Comparison of ENCODE assay signal across 18 cellular contexts in genomic region chr19:35720163-35720524, GRCh38. TPM values are rescaled to one million over a fixed set of nuclear protein-coding genes. Genes with fewer than 3 reads are reported as not detected.
DNase-seq lines count a peak whose midpoint lies in the region; ATAC-seq and TF ChIP-seq lines count a peak whose summit lies in the region.
"Had no signal": no experiment of that assay in that cellular context is flagged by ENCODE, and none has a peak within 500 bp of the region (broad histone marks: within the 10 kb centered on the region; RNA-seq: fewer than 3 reads in every experiment).

No MANE protein-coding gene starts in this region.

- no peak for TF ChIP-seq POLR2A in esophagus muscularis mucosa (IDR thresholded peaks at IDR 0.05; ENCODE audit: low read depth)

- no peaks in the 10 kb centered on the region for H3K9me3 Mint-ChIP-seq in activated naive CD4-positive, alpha-beta T cell treated with anti-CD3 and anti-CD28 coated beads, Interleukin-2, amount 10 ng/mL, durations not matched to agents 7 days and 5 days
- H3K9me3 Mint-ChIP-seq in activated T-helper 2 cell treated with anti-CD3 and anti-CD28 coated beads, Interferon-gamma antibody, Interleukin-2, Interleukin-4, amounts not matched to agents 10 μg/mL and 5 μg/mL and 100 μg/mL, durations not matched to agents 14 hours and 24 hours and 36 hours, result no peaks in the 10 kb centered on the region
- H3K9me3 Mint-ChIP-seq in stimulated activated effector memory CD8-positive, alpha-beta T cell treated with anti-CD3 and anti-CD28 coated beads, Interleukin-12 subunit alpha, Interleukin-12 subunit beta, amount 100 ng/mL, for 72 hours, result no peaks in the 10 kb centered on the region
- H3K9me3 Mint-ChIP-seq: IgD-negative memory B cell had no signal

- H3K4me1 Mint-ChIP-seq in activated naive CD4-positive, alpha-beta T cell treated with anti-CD3 and anti-CD28 coated beads, Interleukin-2, amount 10 ng/mL, durations not matched to agents 7 days and 5 days, result peaks cover 34% of the 10 kb centered on the region
- H3K4me1 Mint-ChIP-seq in activated T-helper 2 cell treated with anti-CD3 and anti-CD28 coated beads, Interferon-gamma antibody, Interleukin-2, Interleukin-4, amounts not matched to agents 10 μg/mL and 5 μg/mL and 100 μg/mL, durations not matched to agents 14 hours and 24 hours and 36 hours (ENCODE audit: low read depth), result peaks cover 17% of the 10 kb centered on the region
- peaks cover 59% of the 10 kb centered on the region for H3K4me1 Mint-ChIP-seq in stimulated activated effector memory CD8-positive, alpha-beta T cell treated with anti-CD3 and anti-CD28 coated beads, Interleukin-12 subunit alpha, Interleukin-12 subunit beta, amount 100 ng/mL, for 72 hours

- intact Hi-C loops in activated T-helper 2 cell treated with anti-CD3 and anti-CD28 coated beads, Interferon-gamma antibody, Interleukin-2, Interleukin-4, amounts not matched to agents 10 μg/mL and 5 μg/mL and 100 μg/mL, durations not matched to agents 14 hours and 24 hours and 36 hours (cut with micrococcal nuclease), result no loop called here
- intact Hi-C loops in left colon (cut with DNase I, micrococcal nuclease), result no loop called here
- intact Hi-C loops in esophagus muscularis mucosa (cut with DNase I), result no loop called here

- H3K4me3 Mint-ChIP-seq in activated naive CD4-positive, alpha-beta T cell treated with anti-CD3 and anti-CD28 coated beads, Interleukin-2, amount 10 ng/mL, durations not matched to agents 7 days and 5 days, result peak overlapping the region; percentile 40
- peak overlapping the region; percentile 58 for H3K4me3 Mint-ChIP-seq in activated T-helper 2 cell treated with anti-CD3 and anti-CD28 coated beads, Interferon-gamma antibody, Interleukin-2, Interleukin-4, amounts not matched to agents 10 μg/mL and 5 μg/mL and 100 μg/mL, durations not matched to agents 14 hours and 24 hours and 36 hours (ENCODE audit: low read depth)
- peak overlapping the region; percentile 81 for H3K4me3 Mint-ChIP-seq in stimulated activated effector memory CD8-positive, alpha-beta T cell treated with anti-CD3 and anti-CD28 coated beads, Interleukin-12 subunit alpha, Interleukin-12 subunit beta, amount 100 ng/mL, for 72 hours

- H3K27ac ChIP-seq in esophagus muscularis mucosa (replicated peaks in 1 of 4), result no peak overlapping the region
- H3K27ac ChIP-seq: epithelial cell of prostate had no signal

- TF ChIP-seq EP300 in esophagus muscularis mucosa (IDR thresholded peaks at IDR 0.05), result no peak

- no peak for ATAC-seq in stimulated activated effector memory CD8-positive, alpha-beta T cell treated with anti-CD3 and anti-CD28 coated beads, Interleukin-12 subunit alpha, Interleukin-12 subunit beta, amount 100 ng/mL, for 72 hours
- ATAC-seq in left colon, result no peak
- ATAC-seq: GM12878, right cardiac atrium had no signal

- no peaks in the 10 kb centered on the region for H3K9me3 ChIP-seq in esophagus muscularis mucosa

- no peak overlapping the region for H3K4me3 ChIP-seq in esophagus muscularis mucosa
- H3K4me3 ChIP-seq: GM12878 had no signal

- 93% methylated on average over 9 of the region's 9 CpGs for WGBS in esophagus muscularis mucosa

- peaks cover 43 to 57% (median 56%) of the 10 kb centered on the region in 4 donors for H3K36me3 ChIP-seq in esophagus muscularis mucosa

- no peak for TF ChIP-seq CTCF in esophagus muscularis mucosa (IDR thresholded peaks at IDR 0.05)

- DNase-seq in activated naive CD4-positive, alpha-beta T cell treated with anti-CD3 and anti-CD28 coated beads, Interleukin-2, amount 10 ng/mL, durations not matched to agents 7 days and 5 days, result no peak
- no peak for DNase-seq in activated naive CD4-positive, alpha-beta T cell treated with Interleukin-2 at 50 U/mL for 16 hours
- no peak for DNase-seq in activated T-helper 2 cell treated with anti-CD3 and anti-CD28 coated beads, Interferon-gamma antibody, Interleukin-2, Interleukin-4, amounts not matched to agents 10 μg/mL and 5 μg/mL and 100 μg/mL, durations not matched to agents 14 hours and 24 hours and 36 hours (ENCODE audit: low spot score)
- no peak for DNase-seq in stimulated activated effector memory CD8-positive, alpha-beta T cell treated with anti-CD3 and anti-CD28 coated beads, Interleukin-12 subunit alpha, Interleukin-12 subunit beta, amount 100 ng/mL, for 72 hours (ENCODE audit: low spot score in 2 of 2)
- DNase-seq in left colon, result no peak
- DNase-seq in esophagus muscularis mucosa (ENCODE audit: extremely low spot score), result no peak
- DNase-seq: DMS79 treated with DMSO at 0.1 percent for 48 hours; head of caudate nucleus; NCI-H1417; NCI-H446; stimulated activated CD4-positive, alpha-beta T cell treated with anti-CD3 and anti-CD28 coated beads, Interleukin-4, amount 100 ng/mL, for 24 hours; stimulated activated naive CD4-positive, alpha-beta T cell had no signal

- peaks cover 35% of the 10 kb centered on the region for H3K36me3 Mint-ChIP-seq in activated naive CD4-positive, alpha-beta T cell treated with anti-CD3 and anti-CD28 coated beads, Interleukin-2, amount 10 ng/mL, durations not matched to agents 7 days and 5 days
- peaks cover 74% of the 10 kb centered on the region for H3K36me3 Mint-ChIP-seq in activated T-helper 2 cell treated with anti-CD3 and anti-CD28 coated beads, Interferon-gamma antibody, Interleukin-2, Interleukin-4, amounts not matched to agents 10 μg/mL and 5 μg/mL and 100 μg/mL, durations not matched to agents 14 hours and 24 hours and 36 hours (ENCODE audit: low read depth)
- H3K36me3 Mint-ChIP-seq in stimulated activated effector memory CD8-positive, alpha-beta T cell treated with anti-CD3 and anti-CD28 coated beads, Interleukin-12 subunit alpha, Interleukin-12 subunit beta, amount 100 ng/mL, for 72 hours, result peaks cover 98% of the 10 kb centered on the region
- H3K36me3 Mint-ChIP-seq: IgD-negative memory B cell had no signal

- no peaks in the 10 kb centered on the region for H3K27me3 ChIP-seq in esophagus muscularis mucosa

- H3K4me1 ChIP-seq in esophagus muscularis mucosa, result peaks cover 24 to 51% (median 39%) of the 10 kb centered on the region in 4 donors

- H3K27ac Mint-ChIP-seq in activated naive CD4-positive, alpha-beta T cell treated with anti-CD3 and anti-CD28 coated beads, Interleukin-2, amount 10 ng/mL, durations not matched to agents 7 days and 5 days, result peak overlapping the region; percentile 69
- H3K27ac Mint-ChIP-seq in activated T-helper 2 cell treated with anti-CD3 and anti-CD28 coated beads, Interferon-gamma antibody, Interleukin-2, Interleukin-4, amounts not matched to agents 10 μg/mL and 5 μg/mL and 100 μg/mL, durations not matched to agents 14 hours and 24 hours and 36 hours, result peak overlapping the region; percentile 70
- peak overlapping the region; percentile 94 for H3K27ac Mint-ChIP-seq in stimulated activated effector memory CD8-positive, alpha-beta T cell treated with anti-CD3 and anti-CD28 coated beads, Interleukin-12 subunit alpha, Interleukin-12 subunit beta, amount 100 ng/mL, for 72 hours

- CTCF ChIA-PET in activated naive CD4-positive, alpha-beta T cell treated with anti-CD3 and anti-CD28 coated beads, Interleukin-2, amount 10 ng/mL, durations not matched to agents 7 days and 5 days (lab: Charles Lee), result no interaction called here

- H3K27me3 Mint-ChIP-seq in activated naive CD4-positive, alpha-beta T cell treated with anti-CD3 and anti-CD28 coated beads, Interleukin-2, amount 10 ng/mL, durations not matched to agents 7 days and 5 days, result no peaks in the 10 kb centered on the region
- no peaks in the 10 kb centered on the region for H3K27me3 Mint-ChIP-seq in activated T-helper 2 cell treated with anti-CD3 and anti-CD28 coated beads, Interferon-gamma antibody, Interleukin-2, Interleukin-4, amounts not matched to agents 10 μg/mL and 5 μg/mL and 100 μg/mL, durations not matched to agents 14 hours and 24 hours and 36 hours (ENCODE audit: low read depth)
- H3K27me3 Mint-ChIP-seq: IgD-negative memory B cell had no signal

RNA-seq across cellular contexts. Expression of gene KMT2B, which starts 2.3 kb away (rescaled TPM):
- 58.4 and 63.3 TPM in 2 replicates for total RNA-seq in activated T-helper 2 cell treated with anti-CD3 and anti-CD28 coated beads, Interferon-gamma antibody, Interleukin-2, Interleukin-4, amounts not matched to agents 10 μg/mL and 5 μg/mL and 100 μg/mL, durations not matched to agents 14 hours and 24 hours and 36 hours
- total RNA-seq in left colon (10 to 100 TPM; 34.8 to 40.1 TPM), esophagus muscularis mucosa (10 to 100 TPM; 22.0 to 30.6 (median 24.2) TPM)

RNA-seq across cellular contexts. Expression of gene ZBTB32, which starts 15.8 kb away (rescaled TPM):
- 231 and 234 TPM in 2 replicates for total RNA-seq in activated T-helper 2 cell treated with anti-CD3 and anti-CD28 coated beads, Interferon-gamma antibody, Interleukin-2, Interleukin-4, amounts not matched to agents 10 μg/mL and 5 μg/mL and 100 μg/mL, durations not matched to agents 14 hours and 24 hours and 36 hours
- total RNA-seq in left colon, result 1 to 10 TPM in 1 of 2 donors, under 1 TPM in 1; 0.15 to 1.1 TPM
- total RNA-seq in esophagus muscularis mucosa, result not detected
- total RNA-seq: cerebellum, kidney epithelial cell, right cardiac atrium had no signal

RNA-seq across cellular contexts. Expression of gene IGFLR1, which starts 22.1 kb away (rescaled TPM):
- total RNA-seq in activated T-helper 2 cell treated with anti-CD3 and anti-CD28 coated beads, Interferon-gamma antibody, Interleukin-2, Interleukin-4, amounts not matched to agents 10 μg/mL and 5 μg/mL and 100 μg/mL, durations not matched to agents 14 hours and 24 hours and 36 hours, result 136 and 138 TPM in 2 replicates
- total RNA-seq in left colon (1 to 10 TPM; 4.1 to 7.7 TPM), esophagus muscularis mucosa (1 to 10 TPM; 1.7 to 8.1 (median 5.9) TPM)

RNA-seq across cellular contexts. Expression of gene U2AF1L4, which starts 25.1 kb away (rescaled TPM):
- 27.4 and 30.8 TPM in 2 replicates for total RNA-seq in activated T-helper 2 cell treated with anti-CD3 and anti-CD28 coated beads, Interferon-gamma antibody, Interleukin-2, Interleukin-4, amounts not matched to agents 10 μg/mL and 5 μg/mL and 100 μg/mL, durations not matched to agents 14 hours and 24 hours and 36 hours
- total RNA-seq in left colon (10 to 100 TPM; 14.5 to 17.3 TPM), esophagus muscularis mucosa (10 to 100 TPM in 3 of 4 donors, 1 to 10 TPM in 1; 7.9 to 31.1 (median 20.9) TPM)

RNA-seq across cellular contexts. Expression of gene PSENEN, which starts 25.3 kb away (rescaled TPM):
- total RNA-seq in activated T-helper 2 cell treated with anti-CD3 and anti-CD28 coated beads, Interferon-gamma antibody, Interleukin-2, Interleukin-4, amounts not matched to agents 10 μg/mL and 5 μg/mL and 100 μg/mL, durations not matched to agents 14 hours and 24 hours and 36 hours, result 45.1 and 46.9 TPM in 2 replicates
- total RNA-seq in left colon, result 10 to 100 TPM; 82.2 to 86.0 TPM
- total RNA-seq in esophagus muscularis mucosa, result 10 to 100 TPM; 27.4 to 48.7 (median 33.8) TPM

Comparison
In these comparisons a context has a peak if more than half of its experiments do, and no peak if none do; other contexts are left out.
1. RNA of gene ZBTB32, which starts 15.8 kb away (total RNA-seq): 231 to 234 TPM in activated T-helper 2 cell treated with anti-CD3 and anti-CD28 coated beads, Interferon-gamma antibody, Interleukin-2, Interleukin-4, amounts not matched to agents 10 μg/mL and 5 μg/mL and 100 μg/mL, durations not matched to agents 14 hours and 24 hours and 36 hours; 0.15 to 1.1 TPM in left colon and not detected in esophagus muscularis mucosa; every median in the first group is over 100 times any median in the second.
2. RNA of gene IGFLR1, which starts 22.1 kb away (total RNA-seq): 136 to 138 TPM in activated T-helper 2 cell treated with anti-CD3 and anti-CD28 coated beads, Interferon-gamma antibody, Interleukin-2, Interleukin-4, amounts not matched to agents 10 μg/mL and 5 μg/mL and 100 μg/mL, durations not matched to agents 14 hours and 24 hours and 36 hours; 1.7 to 8.1 TPM in esophagus muscularis mucosa and 4.1 to 7.7 TPM in left colon; every median in the first group is over 10 times any median in the second.
3. Peak in every context shown above with its lines, with median percentiles within 50 percentile points of each other: H3K27ac Mint-ChIP-seq and H3K4me3 Mint-ChIP-seq.